ENCODE assay signal across 8 cellular contexts in genomic region chr1:160085686-160086089, GRCh38. TPM values are rescaled to one million over a fixed set of nuclear protein-coding genes. Genes with fewer than 3 reads are reported as not detected.
A peak's percentile ranks its signal among the peaks of the same experiment; 100 is the strongest.
DNase-seq lines count a peak whose midpoint lies in the region; ATAC-seq and TF ChIP-seq lines count a peak whose summit lies in the region.

No MANE protein-coding gene starts in this region.

- no peaks in the 10 kb centered on the region for H3K9me3 Mint-ChIP-seq in activated naive CD4-positive, alpha-beta T cell treated with anti-CD3 and anti-CD28 coated beads, Interleukin-2, amount 50 U/mL, for 24 hours
- peaks cover 8% of the 10 kb centered on the region for H3K9me3 Mint-ChIP-seq in glutamatergic neuron (ENCODE audit: unreplicated experiment)

- H3K27ac ChIP-seq in SU-DHL-6 (ENCODE audit: low read depth, low read length) (no peak overlapping the region), upper lobe of left lung (no peak overlapping the region)

- ATAC-seq in upper lobe of left lung (ENCODE audit: low FRiP score in 2 of 2) (peak; percentile 65 to 86), GM18519 (IDR thresholded peaks at IDR 0.05; ENCODE audit: low FRiP score, unreplicated experiment) (no peak)

- intact Hi-C loops in posterior cingulate gyrus (cut with DNase I), result loop anchor here (5.0 kb wide), 1 partner anchor 167 kb away; no protein-coding TSS in a partner anchor

- H3K36me3 Mint-ChIP-seq in activated naive CD4-positive, alpha-beta T cell treated with anti-CD3 and anti-CD28 coated beads, Interleukin-2, amount 50 U/mL, for 24 hours, result peaks cover under 1% of the 10 kb centered on the region
- H3K36me3 Mint-ChIP-seq in glutamatergic neuron (ENCODE audit: unreplicated experiment), result no peaks in the 10 kb centered on the region

- H3K9me3 ChIP-seq in SU-DHL-6 (ENCODE audit: insufficient read depth, low read length), result no peaks in the 10 kb centered on the region
- no peaks in the 10 kb centered on the region for H3K9me3 ChIP-seq in upper lobe of left lung

- no peak overlapping the region for H2AFZ ChIP-seq in SU-DHL-6 (ENCODE audit: low read depth, low read length, severe bottlenecking)

- no peaks in the 10 kb centered on the region for H3K79me2 ChIP-seq in SU-DHL-6 (ENCODE audit: insufficient read depth, low read length)

- H3K4me1 ChIP-seq in upper lobe of left lung, result peaks cover 0 to 9% (median 8%) of the 10 kb centered on the region in 4 donors

- no peak overlapping the region for H3K9ac ChIP-seq in SU-DHL-6 (ENCODE audit: low read length)

- peaks cover 16% of the 10 kb centered on the region for H3K27me3 Mint-ChIP-seq in activated naive CD4-positive, alpha-beta T cell treated with anti-CD3 and anti-CD28 coated beads, Interleukin-2, amount 50 U/mL, for 24 hours
- H3K27me3 Mint-ChIP-seq in glutamatergic neuron (ENCODE audit: unreplicated experiment), result peaks cover 13% of the 10 kb centered on the region

- H3K9me2 ChIP-seq in SU-DHL-6 (replicated peaks; ENCODE audit: insufficient read depth, low read length), result no peaks in the 10 kb centered on the region

- H3K4me3 Mint-ChIP-seq in activated naive CD4-positive, alpha-beta T cell treated with anti-CD3 and anti-CD28 coated beads, Interleukin-2, amount 50 U/mL, for 24 hours, result no peak overlapping the region
- no peak overlapping the region for H3K4me3 Mint-ChIP-seq in glutamatergic neuron (ENCODE audit: unreplicated experiment)

- H3K27ac Mint-ChIP-seq in activated naive CD4-positive, alpha-beta T cell treated with anti-CD3 and anti-CD28 coated beads, Interleukin-2, amount 50 U/mL, for 24 hours, result peak overlapping the region; percentile 9
- H3K27ac Mint-ChIP-seq in glutamatergic neuron (ENCODE audit: unreplicated experiment), result no peak overlapping the region

- H3K4me2 ChIP-seq in SU-DHL-6 (ENCODE audit: low read depth, low read length, poor library complexity, severe bottlenecking), result no peak overlapping the region

- H3K4me3 ChIP-seq in SU-DHL-6 (ENCODE audit: insufficient read depth, low read length, poor library complexity, severe bottlenecking), result no peak overlapping the region
- no peak overlapping the region for H3K4me3 ChIP-seq in upper lobe of left lung

- H3K36me3 ChIP-seq in SU-DHL-6 (ENCODE audit: low read length) (no peaks in the 10 kb centered on the region), upper lobe of left lung (peaks cover 0 to 17% (median 8%) of the 10 kb centered on the region in 4 donors)

- WGBS in upper lobe of left lung, 2 donors, result 39 to 41% methylated on average over 12 of the region's 12 CpGs

- no peak for TF ChIP-seq POLR2A in upper lobe of left lung (IDR thresholded peaks at IDR 0.05)

- H4K20me1 ChIP-seq in SU-DHL-6 (ENCODE audit: low read depth, low read length), result no peaks in the 10 kb centered on the region

- TF ChIP-seq EP300 in upper lobe of left lung (IDR thresholded peaks at IDR 0.05), result no peak

- H3F3A ChIP-seq in SU-DHL-6 (ENCODE audit: insufficient read depth), result no peaks in the 10 kb centered on the region

- peaks cover 14% of the 10 kb centered on the region for H3K4me1 Mint-ChIP-seq in activated naive CD4-positive, alpha-beta T cell treated with anti-CD3 and anti-CD28 coated beads, Interleukin-2, amount 50 U/mL, for 24 hours
- H3K4me1 Mint-ChIP-seq in glutamatergic neuron (ENCODE audit: low read depth, unreplicated experiment), result peaks cover 15% of the 10 kb centered on the region

- H3K27me3 ChIP-seq in SU-DHL-6 (ENCODE audit: low read length) (no peaks in the 10 kb centered on the region), upper lobe of left lung (peaks cover 0 to 18% (median 9%) of the 10 kb centered on the region in 4 donors)

- peak; percentile 98 for TF ChIP-seq CTCF in GM12873 (IDR thresholded peaks at IDR 0.05; ENCODE audit: insufficient read depth, low read depth, low read length, missing control alignments)
- peak; percentile 63 for TF ChIP-seq CTCF in SU-DHL-6 (IDR thresholded peaks at IDR 0.05; ENCODE audit: insufficient read depth, low read length, poor library complexity, severe bottlenecking)
- peak; percentile 87 for TF ChIP-seq CTCF in glutamatergic neuron (IDR thresholded peaks at IDR 0.05; ENCODE audit: partially characterized antibody, unreplicated experiment)
- peak; percentile 56 to 83 (median 73) for TF ChIP-seq CTCF in upper lobe of left lung (IDR thresholded peaks at IDR 0.05)

- DNase-seq in NCI-H1105 treated with DMSO at 0.1 percent for 48 hours (lab: John Stamatoyannopoulos, UW) (peak; percentile 68), glutamatergic neuron (peak; percentile 94), posterior cingulate gyrus (peak; percentile 88 to 99 (median 94)), upper lobe of left lung (peak; percentile 79 to 86)

RNA-seq across cellular contexts. Expression of gene KCNJ9, which starts 4.3 kb away (rescaled TPM):
- total RNA-seq in glutamatergic neuron (ENCODE audit: unreplicated experiment) (2.0 TPM), upper lobe of left lung (not detected)

RNA-seq across cellular contexts. Expression of gene IGSF8, which starts 12.7 kb away (rescaled TPM):
- 45.9 TPM for total RNA-seq in glutamatergic neuron (ENCODE audit: unreplicated experiment)
- total RNA-seq in upper lobe of left lung, result 10 to 100 TPM; 13.6 to 43.8 (median 36.9) TPM

RNA-seq across cellular contexts. Expression of gene KCNJ10, which starts 15.7 kb away (rescaled TPM):
- total RNA-seq in glutamatergic neuron (ENCODE audit: unreplicated experiment), result not detected
- total RNA-seq in upper lobe of left lung, result under 1 TPM in 1 of 6 donors, not detected in 5; 0.11 TPM

RNA-seq across cellular contexts. Expression of gene ATP1A2, which starts 29.9 kb away (rescaled TPM):
- total RNA-seq in glutamatergic neuron (ENCODE audit: unreplicated experiment), result not detected
- 10 to 100 TPM in 2 of 6 donors, 1 to 10 TPM in 4; 2.2 to 36.7 (median 3.8) TPM for total RNA-seq in upper lobe of left lung

RNA-seq across cellular contexts. Expression of gene PIGM, which starts 53.9 kb away (rescaled TPM):
- total RNA-seq in glutamatergic neuron (ENCODE audit: unreplicated experiment), result 5.9 TPM
- total RNA-seq in upper lobe of left lung, result 1 to 10 TPM; 2.8 to 6.5 (median 6.0) TPM
